18 cellular contexts compared by ENCODE assay signal in genomic region chr12:76757694-76758093, GRCh38. TPM values are rescaled to one million over a fixed set of nuclear protein-coding genes. Genes with fewer than 3 reads are reported as not detected.
DNase-seq lines count a peak whose midpoint lies in the region; ATAC-seq, FAIRE-seq and TF ChIP-seq lines count a peak whose summit lies in the region.
"Had no signal": no experiment of that assay in that cellular context is flagged by ENCODE, and none has a peak within 500 bp of the region (broad histone marks: within the 10 kb centered on the region; RNA-seq: fewer than 3 reads in every experiment).

No MANE protein-coding gene starts in this region.

- H3K4me1 ChIP-seq in mammary epithelial cell (ENCODE audit: insufficient read depth, low read length) (no peaks in the 10 kb centered on the region), astrocyte (ENCODE audit: insufficient read depth, low read length) (no peaks in the 10 kb centered on the region), prostate gland (replicated peaks) (no peaks in the 10 kb centered on the region)
- H3K4me1 ChIP-seq: SJCRH30 had no signal

- ATAC-seq in HG03280 (IDR thresholded peaks at IDR 0.05; ENCODE audit: unreplicated experiment) = no peak
- ATAC-seq in HG03439 (IDR thresholded peaks at IDR 0.05; ENCODE audit: unreplicated experiment) = no peak
- ATAC-seq: GM12878 had no signal

- FAIRE-seq in astrocyte (lab: Jason Lieb, UNC) = no peak
- FAIRE-seq: GM12878 had no signal

- CTCF ChIA-PET in mammary epithelial cell (lab: Charles Lee; ENCODE audit: low non-redundant PET) (no interaction called here), MCF 10A (lab: Yijun Ruan, JAX) (no interaction called here)

- WGBS in mammary epithelial cell (ENCODE audit: low coverage, missing lambda C conversion rate) = 7% methylated on average over 1 of the region's 1 CpG
- 18% methylated on average over 1 of the region's 1 CpG for WGBS in prostate gland

- no peak for TF ChIP-seq CTCF in mammary epithelial cell (conservative IDR thresholded peaks at IDR 0.05 in 1 of 2, IDR thresholded peaks at IDR 0.05 in 1 of 2; ENCODE audit: extremely low read depth in 1 of 2, insufficient read depth in 1 of 2, low read depth in 1 of 2, low read length in 2 of 2)
- TF ChIP-seq CTCF in MCF 10A (IDR thresholded peaks at IDR 0.05; ENCODE audit: unreplicated experiment) = no peak
- TF ChIP-seq CTCF in astrocyte (IDR thresholded peaks at IDR 0.05; ENCODE audit: insufficient read depth, low read depth, low read length) = no peak
- no peak for TF ChIP-seq CTCF in glutamatergic neuron (IDR thresholded peaks at IDR 0.05; ENCODE audit: partially characterized antibody, unreplicated experiment)
- no peak for TF ChIP-seq CTCF in prostate gland (IDR thresholded peaks at IDR 0.05)

- H3K27ac ChIP-seq in mammary epithelial cell (ENCODE audit: insufficient read depth, low read depth, low read length) (no peak overlapping the region), astrocyte (ENCODE audit: low read depth, low read length) (no peak overlapping the region), prostate gland (no peak overlapping the region)
- H3K27ac ChIP-seq: 22Rv1, C4-2B, HL-60, SJCRH30 had no signal

- H3K79me2 ChIP-seq in mammary epithelial cell (ENCODE audit: insufficient read depth, low read length) (no peaks in the 10 kb centered on the region), astrocyte (ENCODE audit: insufficient read depth, low read length) (no peaks in the 10 kb centered on the region)

- no peaks in the 10 kb centered on the region for H3K27me3 Mint-ChIP-seq in MCF 10A (ENCODE audit: insufficient read depth, unreplicated experiment)
- H3K27me3 Mint-ChIP-seq in astrocyte (ENCODE audit: low read depth, unreplicated experiment) = no peaks in the 10 kb centered on the region
- H3K27me3 Mint-ChIP-seq in glutamatergic neuron (ENCODE audit: unreplicated experiment) = no peaks in the 10 kb centered on the region

- in situ Hi-C loops in mammary epithelial cell (cut with MboI; ENCODE audit: low sequenced_read_pairs in 2 of 2) = no loop called here

- POLR2A ChIA-PET in MCF 10A (lab: Yijun Ruan, JAX) = no interaction called here

- H3K9me3 Mint-ChIP-seq in MCF 10A (ENCODE audit: unreplicated experiment) = no peaks in the 10 kb centered on the region
- H3K9me3 Mint-ChIP-seq in astrocyte (ENCODE audit: unreplicated experiment) = no peaks in the 10 kb centered on the region
- H3K9me3 Mint-ChIP-seq in glutamatergic neuron (ENCODE audit: unreplicated experiment) = peaks cover 4% of the 10 kb centered on the region

- H3K9me3 ChIP-seq in mammary epithelial cell (replicated peaks; ENCODE audit: insufficient read depth, low read length) = no peaks in the 10 kb centered on the region
- no peaks in the 10 kb centered on the region for H3K9me3 ChIP-seq in astrocyte (ENCODE audit: insufficient read depth, low read depth, low read length)
- no peaks in the 10 kb centered on the region for H3K9me3 ChIP-seq in prostate gland

- H4K20me1 ChIP-seq in mammary epithelial cell (ENCODE audit: insufficient read depth, low read length) (no peaks in the 10 kb centered on the region), astrocyte (ENCODE audit: insufficient read depth, low read length) (no peaks in the 10 kb centered on the region)

- H3K36me3 ChIP-seq in mammary epithelial cell (ENCODE audit: insufficient read depth, low read length) (no peaks in the 10 kb centered on the region), astrocyte (ENCODE audit: insufficient read depth, low read length) (no peaks in the 10 kb centered on the region), prostate gland (no peaks in the 10 kb centered on the region)
- H3K36me3 ChIP-seq: SJCRH30 had no signal

- H3K27me3 ChIP-seq in mammary epithelial cell (ENCODE audit: insufficient read depth, low read length) (no peaks in the 10 kb centered on the region), astrocyte (ENCODE audit: insufficient read depth, low read length) (no peaks in the 10 kb centered on the region), prostate gland (replicated peaks; ENCODE audit: insufficient read depth) (no peaks in the 10 kb centered on the region)
- H3K27me3 ChIP-seq: SJCRH30 had no signal

- H3K4me2 ChIP-seq in mammary epithelial cell (ENCODE audit: insufficient read depth, low read depth, low read length) = no peak overlapping the region
- H3K4me2 ChIP-seq in astrocyte (ENCODE audit: low read length) = no peak overlapping the region

- H3K9ac ChIP-seq in mammary epithelial cell (ENCODE audit: insufficient read depth, low read length) (no peak overlapping the region), astrocyte (ENCODE audit: low read length) (no peak overlapping the region)

- BruUV-seq in mammary epithelial cell (replicated peaks; lab: Mats Ljungman, UMichigan) (no TSS peak), MCF 10A (replicated peaks; lab: Mats Ljungman, UMichigan) (no TSS peak)

- H3K4me3 Mint-ChIP-seq in MCF 10A (ENCODE audit: unreplicated experiment) (no peak overlapping the region), astrocyte (ENCODE audit: unreplicated experiment) (no peak overlapping the region), glutamatergic neuron (ENCODE audit: unreplicated experiment) (no peak overlapping the region)
- H3K4me3 Mint-ChIP-seq: H9 had no signal

- no peak overlapping the region for H3K27ac Mint-ChIP-seq in MCF 10A (ENCODE audit: low read depth, unreplicated experiment)
- peak overlapping the region; percentile 80 for H3K27ac Mint-ChIP-seq in astrocyte (ENCODE audit: unreplicated experiment)
- H3K27ac Mint-ChIP-seq in glutamatergic neuron (ENCODE audit: unreplicated experiment) = peak overlapping the region; percentile 64
- H3K27ac Mint-ChIP-seq: H9 had no signal

- TF ChIP-seq POLR2A in prostate gland (IDR thresholded peaks at IDR 0.05) = no peak

- dilution Hi-C loops in mammary epithelial cell (cut with HindIII; ENCODE audit: low sequenced_read_pairs) = no loop called here

- H3K36me3 Mint-ChIP-seq in MCF 10A (ENCODE audit: insufficient read depth, unreplicated experiment) (no peaks in the 10 kb centered on the region), astrocyte (ENCODE audit: low read depth, unreplicated experiment) (no peaks in the 10 kb centered on the region), glutamatergic neuron (ENCODE audit: unreplicated experiment) (no peaks in the 10 kb centered on the region)

- H3K4me1 Mint-ChIP-seq in MCF 10A (ENCODE audit: insufficient read depth, unreplicated experiment) (no peaks in the 10 kb centered on the region), astrocyte (ENCODE audit: low read depth, unreplicated experiment) (peaks cover 38% of the 10 kb centered on the region), glutamatergic neuron (ENCODE audit: low read depth, unreplicated experiment) (peaks cover 8% of the 10 kb centered on the region)

- DNase-seq in mammary epithelial cell = peak; percentile 22
- no peak for DNase-seq in MCF 10A (ENCODE audit: unreplicated experiment)
- DNase-seq in astrocyte (ENCODE audit: low read depth) = peak; percentile 25
- DNase-seq in glutamatergic neuron = no peak
- DNase-seq in midbrain (lab: John Stamatoyannopoulos, UW) = no peak
- DNase-seq in prostate gland (ENCODE audit: low spot score) = no peak
- DNase-seq: COR-L47, DMS153, H9, NCI-H1436, NCI-H2029 treated with DMSO at 0.1 percent for 48 hours, SJCRH30 had no signal

- intact Hi-C loops in mammary epithelial cell (cut with micrococcal nuclease) (no loop called here), MCF 10A (cut with micrococcal nuclease) (no loop called here), prostate gland (cut with DNase I) (no loop called here)

- H3K4me3 ChIP-seq in mammary epithelial cell (replicated peaks in 1 of 3; ENCODE audit: insufficient read depth in 1 of 3, low read depth in 2 of 3, low read length in 3 of 3) = no peak overlapping the region
- no peak overlapping the region for H3K4me3 ChIP-seq in astrocyte (ENCODE audit: insufficient read depth, low read depth, low read length)
- H3K4me3 ChIP-seq in prostate gland = no peak overlapping the region
- H3K4me3 ChIP-seq: GM12878, SJCRH30 had no signal

- H2AFZ ChIP-seq in mammary epithelial cell (ENCODE audit: low read depth, low read length) (no peak overlapping the region), astrocyte (ENCODE audit: low read depth, low read length) (no peak overlapping the region)

RNA-seq across cellular contexts. Expression of gene ZDHHC17, which starts 6.2 kb away (rescaled TPM):
- total RNA-seq in mammary epithelial cell = 10 to 100 TPM; 22.8 to 37.5 TPM
- 8.3 TPM for polyA plus RNA-seq in mammary epithelial cell
- polyA minus RNA-seq in mammary epithelial cell = 27.3 TPM
- 26.9 and 28.3 TPM in 2 replicates for total RNA-seq in MCF 10A (2022)
- 61.7 and 77.5 TPM in 2 replicates for total RNA-seq in astrocyte
- total RNA-seq in glutamatergic neuron (ENCODE audit: unreplicated experiment) = 95.5 TPM
- total RNA-seq in prostate gland = 10 to 100 TPM; 21.6 to 34.6 TPM

Comparison
In these comparisons a context has a peak if more than half of its experiments do, and no peak if none do; other contexts are left out.
1. DNase-seq: peak in mammary epithelial cell (single experiment) and astrocyte (single experiment); none in MCF 10A (single experiment), glutamatergic neuron (single experiment), midbrain (single experiment) and prostate gland (single experiment).